Comparison of ENCODE assay signal across 9 cellular contexts in the genomic region with DNA sequence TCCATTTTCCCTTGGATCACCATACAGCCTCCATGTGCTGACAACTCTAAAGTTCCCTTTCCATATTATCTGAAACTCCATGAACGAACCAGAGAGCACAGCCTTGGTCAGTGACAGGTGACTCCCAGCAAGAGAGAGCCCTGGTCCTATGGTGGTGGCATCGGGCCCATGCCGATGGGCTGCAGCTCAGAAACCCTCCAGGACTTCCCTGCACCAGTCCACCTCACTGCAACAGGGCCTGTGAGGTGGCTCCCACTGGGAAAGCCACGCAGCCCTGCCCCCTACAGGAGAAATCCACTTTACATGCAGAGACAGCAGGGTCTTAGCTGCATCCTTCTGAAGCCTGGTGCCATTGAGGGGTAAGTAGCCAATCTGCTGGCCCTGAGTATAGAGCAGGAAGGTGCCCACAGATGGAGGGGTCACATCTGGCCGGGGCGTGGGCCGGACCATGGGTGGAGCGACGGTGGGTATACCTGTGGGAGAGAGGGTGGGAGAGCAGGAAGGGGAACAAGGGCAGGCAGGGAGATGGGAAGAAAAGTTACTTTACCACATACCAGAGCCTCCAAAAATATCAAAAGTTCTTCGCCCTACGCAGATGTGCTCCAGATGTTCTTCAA. TPM values are rescaled to one million over a fixed set of nuclear protein-coding genes. Genes with fewer than 3 reads are reported as not detected.
DNase-seq lines count a peak whose midpoint lies in the region; ATAC-seq, FAIRE-seq and TF ChIP-seq lines count a peak whose summit lies in the region.
"Had no signal": no experiment of that assay in that cellular context is flagged by ENCODE, and none has a peak within 500 bp of the region (broad histone marks: within the 10 kb centered on the region; RNA-seq: fewer than 3 reads in every experiment).

No MANE protein-coding gene starts in this region.

- intact Hi-C loops in Caco-2 (cut with micrococcal nuclease; ENCODE audit: unreplicated experiment) (loop anchor here (2.0 to 10.0 kb wide), 2 partner anchors 51 to 117 kb away; partner anchors contain the start of gene NID2), HCT116 (cut with micrococcal nuclease) (no loop called here), GM12878 (cut with micrococcal nuclease; ENCODE audit: unreplicated experiment) (no loop called here), testis (cut with DNase I; ENCODE audit: low total_unique reads) (no loop called here)

- H3K27me3 ChIP-seq in Caco-2 (replicated peaks; ENCODE audit: control insufficient read depth, insufficient read depth, low read length) (no peaks in the 10 kb centered on the region), HCT116 (ENCODE audit: insufficient read depth, low read length) (peaks cover 6% of the 10 kb centered on the region; the same call in 1 of the 2 replicates), GM12878 (replicated peaks in 1 of 2; ENCODE audit: control insufficient read depth in 2 of 2, insufficient read depth in 2 of 2, low read length in 1 of 2) (no peaks in the 10 kb centered on the region), testis (no peaks in the 10 kb centered on the region)

- H3K4me1 ChIP-seq in Caco-2: no peaks in the 10 kb centered on the region
- H3K4me1 ChIP-seq in HCT116 (ENCODE audit: control insufficient read depth in 1 of 2, insufficient read depth in 2 of 2, low read length in 2 of 2): no peaks in the 10 kb centered on the region
- H3K4me1 ChIP-seq in GM12878 (ENCODE audit: control insufficient read depth, insufficient read depth, low read length): no peaks in the 10 kb centered on the region
- H3K4me1 ChIP-seq in mesodermal cell (ENCODE audit: control insufficient read depth, insufficient read depth, low read length, poor library complexity, severe bottlenecking): peaks cover 18% of the 10 kb centered on the region
- peaks cover 23% of the 10 kb centered on the region for H3K4me1 ChIP-seq in testis

- peak overlapping the region; percentile 63 for H3K27ac Mint-ChIP-seq in Caco-2 (ENCODE audit: unreplicated experiment)
- H3K27ac Mint-ChIP-seq: activated naive CD4-positive, alpha-beta T cell treated with anti-CD3 and anti-CD28 coated beads, Interleukin-2, amount 50 U/mL, for 24 hours had no signal

- H3K9me2 ChIP-seq in HCT116 (ENCODE audit: insufficient read depth): no peaks in the 10 kb centered on the region

- H3K36me3 ChIP-seq in Caco-2 (ENCODE audit: control insufficient read depth, insufficient read depth, low read length): no peaks in the 10 kb centered on the region
- peaks cover 11 to 26% of the 10 kb centered on the region in 2 experiments; a peak in 3 of 4 replicates for H3K36me3 ChIP-seq in HCT116 (ENCODE audit: control insufficient read depth in 1 of 2, insufficient read depth in 2 of 2, low read length in 2 of 2)
- peaks cover 9 to 14% of the 10 kb centered on the region in 2 experiments; a peak in 3 of 4 replicates for H3K36me3 ChIP-seq in GM12878 (ENCODE audit: control insufficient read depth in 2 of 2, insufficient read depth in 2 of 2, low read length in 1 of 2)
- peaks cover 80% of the 10 kb centered on the region for H3K36me3 ChIP-seq in mesodermal cell (ENCODE audit: control insufficient read depth, insufficient read depth, low read length)
- no peaks in the 10 kb centered on the region for H3K36me3 ChIP-seq in testis (ENCODE audit: low read depth, missing control alignments)

- no peaks in the 10 kb centered on the region for H3K9me3 Mint-ChIP-seq in Caco-2 (ENCODE audit: unreplicated experiment)
- H3K9me3 Mint-ChIP-seq: activated naive CD4-positive, alpha-beta T cell treated with anti-CD3 and anti-CD28 coated beads, Interleukin-2, amount 50 U/mL, for 24 hours had no signal

- SMC1A ChIA-PET in GM12878 (lab: Charles Lee; ENCODE audit: uncharacterized antibody, unreplicated experiment): interaction anchor here (0.8 kb wide), 1 partner anchor 16 kb away, joined by 3 read pairs; no protein-coding TSS in a partner anchor

- POLR2A ChIA-PET in Caco-2 (lab: Charles Lee): no interaction called here
- POLR2A ChIA-PET in HCT116 (lab: Charles Lee): no interaction called here
- POLR2A ChIA-PET in GM12878 (lab: Charles Lee): no interaction called here

- no peak overlapping the region for H3K4me3 Mint-ChIP-seq in Caco-2 (ENCODE audit: unreplicated experiment)
- H3K4me3 Mint-ChIP-seq: activated naive CD4-positive, alpha-beta T cell treated with anti-CD3 and anti-CD28 coated beads, Interleukin-2, amount 50 U/mL, for 24 hours had no signal

- H3K4me2 ChIP-seq in HCT116 (ENCODE audit: low read length) (no peak overlapping the region), GM12878 (ENCODE audit: control insufficient read depth, insufficient read depth) (no peak overlapping the region)

- ATAC-seq in HCT116 (peak; percentile 76), GM12878 (peak; percentile 53), HG03025 (IDR thresholded peaks at IDR 0.05; ENCODE audit: low FRiP score, unreplicated experiment) (no peak)

- H3K27ac ChIP-seq in HCT116 (ENCODE audit: low read depth, low read length) (no peak overlapping the region), GM12878 (ENCODE audit: control insufficient read depth, insufficient read depth) (no peak overlapping the region), mesodermal cell (ENCODE audit: low read depth, low read length, severe bottlenecking) (peak overlapping the region; percentile 18), testis (no peak overlapping the region)

- H4K20me1 ChIP-seq in HCT116 (ENCODE audit: insufficient read depth) (no peaks in the 10 kb centered on the region), GM12878 (ENCODE audit: control insufficient read depth, insufficient read depth) (no peaks in the 10 kb centered on the region)

- no peak for FAIRE-seq in GM12878 (lab: Jason Lieb, UNC)

- peaks cover 48% of the 10 kb centered on the region for H3K36me3 Mint-ChIP-seq in Caco-2 (ENCODE audit: insufficient read depth, unreplicated experiment)

- TF ChIP-seq POLR2A in HCT116 (IDR thresholded peaks at IDR 0.05; ENCODE audit: borderline replicate concordance, extremely low read depth, insufficient read depth, insufficient read length): no peak
- TF ChIP-seq POLR2A in GM12878 (IDR thresholded peaks at IDR 0.05; ENCODE audit: low read depth, low read length): 0 out of 2 replicates have a peak, but pooled peaks have one; percentile 35
- TF ChIP-seq POLR2A in testis (IDR thresholded peaks at IDR 0.05): no peak

- no peaks in the 10 kb centered on the region for H3K4me1 Mint-ChIP-seq in Caco-2 (ENCODE audit: low read depth, unreplicated experiment)
- H3K4me1 Mint-ChIP-seq: activated naive CD4-positive, alpha-beta T cell treated with anti-CD3 and anti-CD28 coated beads, Interleukin-2, amount 50 U/mL, for 24 hours had no signal

- DNase-seq in Caco-2 (peak; percentile 39 to 47), HCT116 (ENCODE audit: low read depth, low spot score) (no peak), GM12878 (ENCODE audit: low read depth, low spot score) (no peak), HT-29 (ENCODE audit: low spot score) (no peak), testis (no peak)

- RAD21 ChIA-PET in HCT116 (lab: Charles Lee; ENCODE audit: low non-redundant PET in 1 of 2, low total read pairs in 2 of 2, uncharacterized antibody in 2 of 2, unreplicated experiment in 2 of 2): interaction anchor here in 1 of 2 experiments (1.1 kb wide), 1 partner anchor 73 kb away, joined by 5 read pairs; no protein-coding TSS in a partner anchor
- RAD21 ChIA-PET in GM12878 (lab: Charles Lee; ENCODE audit: unreplicated experiment): no interaction called here

- TF ChIP-seq EP300 in GM12878 (IDR thresholded peaks at IDR 0.05; ENCODE audit: borderline replicate concordance in 1 of 2, control insufficient read depth in 1 of 2, low read depth in 2 of 2, low read length in 2 of 2): no peak

- H3K27me3 Mint-ChIP-seq in Caco-2 (ENCODE audit: insufficient read depth, unreplicated experiment): no peaks in the 10 kb centered on the region

- no TSS peak for BruUV-seq in Caco-2 (replicated peaks; lab: Mats Ljungman, UMichigan)
- no TSS peak for BruUV-seq in HCT116 (replicated peaks; lab: Mats Ljungman, UMichigan)
- no TSS peak for BruUV-seq in GM12878 (replicated peaks; lab: Mats Ljungman, UMichigan)

- in situ Hi-C loops in GM12878 (cut with MboI): no loop called here

- H3K79me2 ChIP-seq in HCT116 (ENCODE audit: insufficient read depth, low read length): no peaks in the 10 kb centered on the region
- H3K79me2 ChIP-seq in GM12878 (ENCODE audit: control insufficient read depth, insufficient read depth, low read length): no peaks in the 10 kb centered on the region

- peak; percentile 14; the same call in 1 of the 2 replicates for TF ChIP-seq RAD21 in HCT116 (IDR thresholded peaks at IDR 0.05; ENCODE audit: low read depth)
- TF ChIP-seq RAD21 in GM12878 (IDR thresholded peaks at IDR 0.05; ENCODE audit: insufficient read depth, low read depth, low read length): no peak

- no peaks in the 10 kb centered on the region for H3K9me3 ChIP-seq in Caco-2
- H3K9me3 ChIP-seq in HCT116 (ENCODE audit: control insufficient read depth in 1 of 2, insufficient read depth in 1 of 2, low read depth in 1 of 2, low read length in 2 of 2): no peaks in the 10 kb centered on the region
- H3K9me3 ChIP-seq in GM12878 (replicated peaks; ENCODE audit: control insufficient read depth, insufficient read depth, low read length): no peaks in the 10 kb centered on the region
- no peaks in the 10 kb centered on the region for H3K9me3 ChIP-seq in mesodermal cell (ENCODE audit: control insufficient read depth, low read length)
- H3K9me3 ChIP-seq in testis: no peaks in the 10 kb centered on the region

- CTCF ChIA-PET in Caco-2 (lab: Charles Lee) (no interaction called here), HCT116 (lab: Charles Lee) (interaction anchor here (0.7 to 1.1 kb wide), 2 partner anchors 19 to 35 kb away, joined by 3 read pairs; no protein-coding TSS in a partner anchor), GM12878 (lab: Yijun Ruan, JAX) (interaction anchor here (0.6 kb wide), 3 partner anchors 19 to 118 kb away, joined by 3 read pairs; no protein-coding TSS in a partner anchor)

- H3K9ac ChIP-seq in HCT116 (ENCODE audit: low read length): no peak overlapping the region
- H3K9ac ChIP-seq in GM12878 (ENCODE audit: control insufficient read depth, insufficient read depth, low read length): no peak overlapping the region

- H3K4me3 ChIP-seq in Caco-2 (ENCODE audit: low read depth, low read length): no peak overlapping the region
- H3K4me3 ChIP-seq in HCT116 (replicated peaks in 1 of 2; ENCODE audit: low read depth in 1 of 2, low read length in 2 of 2): no peak overlapping the region
- no peak overlapping the region for H3K4me3 ChIP-seq in GM12878
- H3K4me3 ChIP-seq in mesodermal cell (ENCODE audit: extremely low read depth, insufficient read depth, low read length, poor library complexity, severe bottlenecking): no peak overlapping the region
- H3K4me3 ChIP-seq in testis: no peak overlapping the region
- H3K4me3 ChIP-seq: skin epidermis had no signal

- no peak overlapping the region for H2AFZ ChIP-seq in HCT116 (ENCODE audit: low read depth, low read length, poor library complexity, severe bottlenecking)
- H2AFZ ChIP-seq in GM12878 (ENCODE audit: control insufficient read depth, low read depth, low read length): no peak overlapping the region

- TF ChIP-seq CTCF in Caco-2 (IDR thresholded peaks at IDR 0.05; ENCODE audit: insufficient read depth in 1 of 2, low read depth in 1 of 2, low read length in 1 of 2, severe bottlenecking in 1 of 2, unreplicated experiment in 1 of 2) (peak; percentile 18 to 26), HCT116 (IDR thresholded peaks at IDR 0.05 in 2 of 3, conservative IDR thresholded peaks at IDR 0.05 in 1 of 3; ENCODE audit: borderline replicate concordance in 1 of 3, insufficient read depth in 1 of 3, low read depth in 2 of 3, low read length in 2 of 3) (peak in 2 of 3 experiments; percentile 50 to 52; a peak in 4 of 6 replicates), GM12878 (IDR thresholded peaks at IDR 0.05 in 2 of 3, conservative IDR thresholded peaks at IDR 0.05 in 1 of 3; ENCODE audit: control insufficient read depth in 2 of 3, extremely low read depth in 1 of 3, insufficient read depth in 1 of 3, low read depth in 3 of 3, low read length in 3 of 3) (peak; percentile 8 to 33 (median 31); a peak in 3 of 6 replicates), testis (IDR thresholded peaks at IDR 0.05) (peak in 1 of 3 experiments; percentile 11)

- WGBS in GM12878 (ENCODE audit: insufficient coverage, insufficient replicate concordance, low lambda C conversion rate, missing lambda C conversion rate): 84% methylated on average over 11 of the region's 11 CpGs
- WGBS in mesodermal cell (ENCODE audit: insufficient coverage in 2 of 2), 2 experiments: 88% methylated on average over 6 of the region's 11 CpGs; no CpG with 5 or more reads in 1 of the 2 experiments
- 58 to 84% methylated on average over 9 to 11 of the region's 11 CpGs for WGBS in testis, 2 donors

RNA-seq across cellular contexts. Expression of gene RTRAF, which starts 24.7 kb away (rescaled TPM):
- total RNA-seq in Caco-2 (2022): 217 and 223 TPM in 2 replicates
- 190 TPM for total RNA-seq in HCT116 (2021; ENCODE audit: unreplicated experiment)
- 158 and 215 TPM in 2 replicates for polyA plus RNA-seq in HCT116 (2012)
- total RNA-seq in GM12878 (2013; cell fraction: nucleolus; rRNA removed): 47.2 and 48.0 TPM in 2 replicates
- total RNA-seq in GM12878 (2014; rRNA removed): 336 and 339 TPM in 2 replicates
- 385 and 416 TPM in 2 replicates for total RNA-seq in GM12878 (2014; rRNA removed; fragmentation: Illumina TruSeq; extraction: Trizol)
- total RNA-seq in GM12878 (2021): 248 and 265 TPM in 2 replicates
- 131 TPM for polyA plus RNA-seq in GM12878 (2011; ENCODE audit: low read depth)
- polyA plus RNA-seq in GM12878 (2011; rRNA removed): 333 and 409 TPM in 2 replicates
- 73.1 and 85.9 TPM in 2 replicates for polyA plus RNA-seq in GM12878 (2011; cell fraction: cytosol; rRNA removed)
- 93.8 and 105 TPM in 2 replicates for polyA plus RNA-seq in GM12878 (2011; cell fraction: nucleus; rRNA removed)
- polyA plus RNA-seq in GM12878 (2012): 275 and 280 TPM in 2 replicates
- polyA plus RNA-seq in GM12878 (2014; fragmentation: Illumina TruSeq; extraction: Trizol): 331 and 366 TPM in 2 replicates
- 100 to 1,000 TPM; 358 to 395 TPM for polyA plus RNA-seq in GM12878 (2014; fragmentation: Nextera tagmentation; extraction: Ambion mirVana)
- polyA plus RNA-seq in GM12878 (2014; rRNA removed): 328 and 371 TPM in 2 replicates
- 100 to 1,000 TPM; 512 to 540 TPM for polyA plus RNA-seq in GM12878 (2016; fragmentation: Nextera tagmentation; extraction: Ambion mirVana)
- 56.6 and 115 TPM in 2 replicates for polyA minus RNA-seq in GM12878 (2011; rRNA and poly(A)+ RNA removed)
- 114 and 128 TPM in 2 replicates for polyA minus RNA-seq in GM12878 (2011; cell fraction: cytosol; rRNA and poly(A)+ RNA removed)
- polyA minus RNA-seq in GM12878 (2011; cell fraction: nucleus; rRNA and poly(A)+ RNA removed): 34.3 and 53.4 TPM in 2 replicates
- 343 TPM for polyA plus RNA-seq in mesodermal cell (2013, experiment 1 of 2)
- 370 TPM for polyA plus RNA-seq in mesodermal cell (2013, experiment 2 of 2)
- 72.9 and 112 TPM in 2 replicates for total RNA-seq in HT-29 (2014; rRNA removed; shearing (Covaris generic))
- total RNA-seq in testis: 100 to 1,000 TPM; 157 to 170 TPM
- 439 TPM for polyA plus RNA-seq in testis (ENCODE audit: insufficient read depth, low read depth, low replicate concordance)

RNA-seq across cellular contexts. Expression of gene NID2, which starts 54.8 kb away (rescaled TPM):
- total RNA-seq in Caco-2 (2022) (9.5 and 10.8 TPM in 2 replicates), HCT116 (2021; ENCODE audit: unreplicated experiment) (0.84 TPM), GM12878 (2014; rRNA removed) (not detected in 2 replicates), GM12878 (2014; rRNA removed; fragmentation: Illumina TruSeq; extraction: Trizol) (not detected in 2 replicates), GM12878 (2021) (0.23 and 0.27 TPM in 2 replicates), testis (1 to 10 TPM; 5.3 to 8.1 TPM)
- 0.12 and 0.31 TPM in 2 replicates for polyA plus RNA-seq in HCT116 (2012)
- total RNA-seq in GM12878 (2013; cell fraction: nucleolus; rRNA removed): not detected in 2 replicates
- not detected for polyA plus RNA-seq in GM12878 (2011; ENCODE audit: low read depth)
- polyA plus RNA-seq in GM12878 (2011; rRNA removed) (0.46 and 0.49 TPM in 2 replicates), GM12878 (2014; fragmentation: Illumina TruSeq; extraction: Trizol) (not detected in 2 replicates), GM12878 (2014; fragmentation: Nextera tagmentation; extraction: Ambion mirVana) (under 1 TPM; 0.11 to 0.16 TPM), GM12878 (2014; rRNA removed) (0.04 TPM in 1 of 2 replicates, not detected in the other), GM12878 (2016; fragmentation: Nextera tagmentation; extraction: Ambion mirVana) (under 1 TPM; 0.40 to 0.43 TPM), testis (ENCODE audit: insufficient read depth, low read depth, low replicate concordance) (10.6 TPM)
- polyA plus RNA-seq in GM12878 (2011; cell fraction: cytosol; rRNA removed): 0.25 and 0.43 TPM in 2 replicates
- 2.1 and 2.5 TPM in 2 replicates for polyA plus RNA-seq in GM12878 (2011; cell fraction: nucleus; rRNA removed)
- 0.15 TPM in 1 of 2 replicates, not detected in the other for polyA plus RNA-seq in GM12878 (2012)
- polyA minus RNA-seq in GM12878 (2011; rRNA and poly(A)+ RNA removed): 1.4 and 1.5 TPM in 2 replicates
- not detected in 2 replicates for polyA minus RNA-seq in GM12878 (2011; cell fraction: cytosol; rRNA and poly(A)+ RNA removed)
- polyA minus RNA-seq in GM12878 (2011; cell fraction: nucleus; rRNA and poly(A)+ RNA removed): 0.85 and 1.6 TPM in 2 replicates
- 230 TPM for polyA plus RNA-seq in mesodermal cell (2013, experiment 1 of 2)
- polyA plus RNA-seq in mesodermal cell (2013, experiment 2 of 2): 314 TPM
- total RNA-seq in HT-29 (2014; rRNA removed; shearing (Covaris generic)): 0.23 and 0.31 TPM in 2 replicates

Comparison
In these comparisons a context has a peak if more than half of its experiments do, and no peak if none do; other contexts are left out.
1. DNase-seq: peak in Caco-2 (2 of 2); none in HCT116 (single experiment), GM12878 (single experiment), HT-29 (single experiment) and testis (single experiment).